In the genomic region with DNA sequence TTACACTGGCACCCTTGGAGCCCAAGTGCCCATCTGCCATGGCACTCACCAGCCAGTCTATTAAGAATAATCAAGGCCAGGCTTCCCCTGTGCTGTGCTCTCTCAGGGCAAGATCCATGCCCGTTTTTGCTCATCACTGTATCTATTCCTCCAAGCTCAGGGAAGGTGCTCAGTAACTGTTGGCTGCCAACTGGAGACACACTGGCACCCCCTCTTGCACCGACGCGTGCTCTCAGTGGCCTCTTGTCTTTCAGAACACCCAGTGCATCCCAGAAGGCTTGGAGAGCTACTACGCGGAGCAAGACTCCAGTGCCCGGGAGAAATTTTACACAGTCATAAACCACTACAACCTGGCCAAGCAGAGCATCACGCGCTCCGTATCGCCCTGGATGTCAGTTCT, we compare ENCODE assay signal across 1 cellular context.
TF ChIP-seq lines count a peak whose summit lies in the region.

No MANE protein-coding gene starts in this region.

TF ChIP-seq in HepG2, 621 proteins besides CTCF, POLR2A, EP300 and RAD21:
- TF ChIP-seq RBM22 (optimal IDR thresholded peaks at IDR 0.05; ENCODE audit: low read length): peak; percentile 16
- no peak for TF ChIP-seq SATB2 (CRISPR knock-in tag; IDR thresholded peaks at IDR 0.05)
